ENCODE assay signal across 10 cellular contexts in genomic region chr12:117033382-117034045, GRCh38.
DNase-seq lines count a peak whose midpoint lies in the region; ATAC-seq and TF ChIP-seq lines count a peak whose summit lies in the region.
"Had no signal": no experiment of that assay in that cellular context is flagged by ENCODE, and none has a peak within 500 bp of the region (broad histone marks: within the 10 kb centered on the region; RNA-seq: fewer than 3 reads in every experiment).

No MANE protein-coding gene starts in this region.

- H3K9me3 ChIP-seq in neural progenitor cell (ENCODE audit: low read depth) (no peaks in the 10 kb centered on the region), mucosa of descending colon (no peaks in the 10 kb centered on the region), SJCRH30 (replicated peaks) (no peaks in the 10 kb centered on the region)

- H3K4me3 ChIP-seq in coronary artery (peak overlapping the region; percentile 20), neural progenitor cell (no peak overlapping the region), mucosa of descending colon (no peak overlapping the region), SJCRH30 (no peak overlapping the region)

- no peak overlapping the region for H2AFZ ChIP-seq in neural progenitor cell (replicated peaks)

- ATAC-seq in mucosa of descending colon: no peak

- H3K27ac ChIP-seq in coronary artery (no peak overlapping the region), neural progenitor cell (no peak overlapping the region), SJCRH30 (no peak overlapping the region)
- H3K27ac ChIP-seq: C4-2B had no signal

- H3K4me1 ChIP-seq in neural progenitor cell: peaks cover 15% of the 10 kb centered on the region
- no peaks in the 10 kb centered on the region for H3K4me1 ChIP-seq in mucosa of descending colon (ENCODE audit: low read depth)
- H3K4me1 ChIP-seq in SJCRH30: no peaks in the 10 kb centered on the region

- intact Hi-C loops in mucosa of descending colon (cut with DNase I, micrococcal nuclease): no loop called here

- H3K36me3 Mint-ChIP-seq in neural progenitor cell: peaks cover under 1% of the 10 kb centered on the region

- H3K27me3 ChIP-seq in neural progenitor cell (no peaks in the 10 kb centered on the region), SJCRH30 (no peaks in the 10 kb centered on the region)

- TF ChIP-seq CTCF in coronary artery (IDR thresholded peaks at IDR 0.05) (no peak), neural progenitor cell (IDR thresholded peaks at IDR 0.05) (no peak), mucosa of descending colon (IDR thresholded peaks at IDR 0.05) (no peak)

- H3K79me2 ChIP-seq in neural progenitor cell (ENCODE audit: low read depth): no peaks in the 10 kb centered on the region

- H3K9ac ChIP-seq in neural progenitor cell: no peak overlapping the region

- peak overlapping the region; percentile 13 for H3K4me2 ChIP-seq in neural progenitor cell

- no peaks in the 10 kb centered on the region for H4K20me1 ChIP-seq in neural progenitor cell (ENCODE audit: low read depth)

- H3K36me3 ChIP-seq in neural progenitor cell (no peaks in the 10 kb centered on the region), mucosa of descending colon (ENCODE audit: low read depth) (no peaks in the 10 kb centered on the region), SJCRH30 (no peaks in the 10 kb centered on the region)

- no peaks in the 10 kb centered on the region for H3K9me3 Mint-ChIP-seq in neural progenitor cell

- peaks cover 8% of the 10 kb centered on the region for H3K27me3 Mint-ChIP-seq in neural progenitor cell (ENCODE audit: insufficient read depth, low read depth)

- H3F3A ChIP-seq in neural progenitor cell (ENCODE audit: low read depth): no peaks in the 10 kb centered on the region

- peaks cover 19% of the 10 kb centered on the region for H3K4me1 Mint-ChIP-seq in neural progenitor cell

- H3K4me3 Mint-ChIP-seq in neural progenitor cell: no peak overlapping the region

- no peak overlapping the region for H3K27ac Mint-ChIP-seq in neural progenitor cell

- DNase-seq in D341Med (ENCODE audit: low spot score) (peak; percentile 25), NCI-H2029 (lab: John Stamatoyannopoulos, UW) (peak; percentile 54), coronary artery (ENCODE audit: low spot score) (no peak), neural progenitor cell (ENCODE audit: low spot score) (no peak), H4 (ENCODE audit: low spot score) (no peak), mucosa of descending colon (no peak), SJCRH30 (no peak), T-helper 2 cell (no peak)
- DNase-seq: NCI-H1694 had no signal

Comparison
In these comparisons a context has a peak if more than half of its experiments do, and no peak if none do; other contexts are left out.
1. DNase-seq: peak in D341Med (single experiment) and NCI-H2029 (single experiment); none in coronary artery (single experiment), neural progenitor cell (single experiment), H4 (single experiment), mucosa of descending colon (0 of 3), SJCRH30 (0 of 2) and T-helper 2 cell (0 of 5).